8 cellular contexts compared by ENCODE assay signal in genomic region chr3:46987485-46988401, GRCh38. TPM values are rescaled to one million over a fixed set of nuclear protein-coding genes. Genes with fewer than 3 reads are reported as not detected.
DNase-seq lines count a peak whose midpoint lies in the region; ATAC-seq, FAIRE-seq and TF ChIP-seq lines count a peak whose summit lies in the region.

No MANE protein-coding gene starts in this region.

- peak overlapping the region; percentile 79 for H3K4me3 Mint-ChIP-seq in activated naive CD8-positive, alpha-beta T cell

- no peaks in the 10 kb centered on the region for H3K9me3 Mint-ChIP-seq in activated naive CD8-positive, alpha-beta T cell (ENCODE audit: low read depth)

- FAIRE-seq in D721Med (lab: Jason Lieb, UNC) = no peak

- H3K36me3 Mint-ChIP-seq in activated naive CD8-positive, alpha-beta T cell = no peaks in the 10 kb centered on the region

- peak overlapping the region; percentile 89 for H3K27ac Mint-ChIP-seq in activated naive CD8-positive, alpha-beta T cell

- H3K27me3 Mint-ChIP-seq in activated naive CD8-positive, alpha-beta T cell = no peaks in the 10 kb centered on the region

- ATAC-seq in GM19025 (IDR thresholded peaks at IDR 0.05; ENCODE audit: low read depth, unreplicated experiment) (peak; percentile 62), HG03159 (IDR thresholded peaks at IDR 0.05; ENCODE audit: unreplicated experiment) (peak; percentile 74)

- DNase-seq in T follicular helper cell (ENCODE audit: low read depth) (peak; percentile 84), lung microvascular endothelial cell (ENCODE audit: low read depth in 2 of 2) (peak; percentile 69 to 76), D721Med (ENCODE audit: insufficient read length, low spot score) (no peak), T1000 (lab: John Stamatoyannopoulos, UW) (no peak)
- peak; percentile 64 to 89 (median 80) for DNase-seq in stimulated activated naive CD4-positive, alpha-beta T cell (lab: John Stamatoyannopoulos, UW)

- TF ChIP-seq CTCF in D721Med (IDR thresholded peaks at IDR 0.05; ENCODE audit: insufficient read depth, missing control alignments) = no peak

- peaks cover 54% of the 10 kb centered on the region for H3K4me1 Mint-ChIP-seq in activated naive CD8-positive, alpha-beta T cell (ENCODE audit: low read depth)

RNA-seq across cellular contexts. Expression of gene NBEAL2, which starts 8.3 kb away (rescaled TPM):
- 14.2 and 16.5 TPM in 2 replicates for total RNA-seq in lung microvascular endothelial cell

RNA-seq across cellular contexts. Expression of gene CCDC12, which starts 11.2 kb away (rescaled TPM):
- 19.8 and 31.2 TPM in 2 replicates for total RNA-seq in lung microvascular endothelial cell

Comparison
In these comparisons a context has a peak if more than half of its experiments do, and no peak if none do; other contexts are left out.
1. DNase-seq: peak in T follicular helper cell (single experiment), lung microvascular endothelial cell (2 of 2) and stimulated activated naive CD4-positive, alpha-beta T cell (6 of 6); none in D721Med (single experiment) and T1000 (single experiment).